9 cellular contexts compared by ENCODE assay signal in genomic region chr1:202164271-202165037, GRCh38. TPM values are rescaled to one million over a fixed set of nuclear protein-coding genes. Genes with fewer than 3 reads are reported as not detected.
DNase-seq lines count a peak whose midpoint lies in the region; ATAC-seq and TF ChIP-seq lines count a peak whose summit lies in the region.
"Had no signal": no experiment of that assay in that cellular context is flagged by ENCODE, and none has a peak within 500 bp of the region (broad histone marks: within the 10 kb centered on the region; RNA-seq: fewer than 3 reads in every experiment).

No MANE protein-coding gene starts in this region.

- peak overlapping the region; percentile 8 for H3K27ac Mint-ChIP-seq in memory B cell

- H3K4me1 Mint-ChIP-seq in memory B cell: peaks cover 43% of the 10 kb centered on the region

- H3K4me3 Mint-ChIP-seq in memory B cell: peak overlapping the region; percentile 64

- H3K27me3 ChIP-seq in body of pancreas (no peaks in the 10 kb centered on the region), uterus (no peaks in the 10 kb centered on the region)

- H3K36me3 ChIP-seq in body of pancreas (replicated peaks in 1 of 2; ENCODE audit: insufficient read depth in 1 of 2, low read depth in 2 of 2) (no peaks in the 10 kb centered on the region), uterus (no peaks in the 10 kb centered on the region)
- H3K36me3 ChIP-seq: lower lobe of right lung had no signal

- no peak overlapping the region for H3K4me3 ChIP-seq in GM12865 (ENCODE audit: low read depth, low read length)
- no peak overlapping the region for H3K4me3 ChIP-seq in body of pancreas
- no peak overlapping the region for H3K4me3 ChIP-seq in uterus
- H3K4me3 ChIP-seq: lower lobe of right lung had no signal

- TF ChIP-seq CTCF in GM12865 (IDR thresholded peaks at IDR 0.05; ENCODE audit: insufficient read depth, low read depth, low read length, missing control alignments) (no peak), body of pancreas (IDR thresholded peaks at IDR 0.05) (no peak), uterus (IDR thresholded peaks at IDR 0.05) (no peak)

- H3K9me3 ChIP-seq in body of pancreas: no peaks in the 10 kb centered on the region
- H3K9me3 ChIP-seq in uterus: no peaks in the 10 kb centered on the region
- H3K9me3 ChIP-seq: lower lobe of right lung had no signal

- DNase-seq in GM12865 (ENCODE audit: low read depth) (peak; percentile 78), memory B cell (ENCODE audit: low spot score in 2 of 2) (peak; percentile 81), body of pancreas (no peak), uterus (no peak), NCI-H1105 (lab: John Stamatoyannopoulos, UW) (no peak), cerebellar nuclear complex (lab: John Stamatoyannopoulos, UW) (no peak)
- DNase-seq: lower lobe of right lung had no signal

- H3K27ac ChIP-seq in body of pancreas (no peak overlapping the region), uterus (no peak overlapping the region)

- no peaks in the 10 kb centered on the region for H3K36me3 Mint-ChIP-seq in memory B cell

- H3K4me1 ChIP-seq in body of pancreas: no peaks in the 10 kb centered on the region
- H3K4me1 ChIP-seq in uterus: no peaks in the 10 kb centered on the region

- intact Hi-C loops in body of pancreas (cut with DNase I): no loop called here
- intact Hi-C loops in uterus (cut with DNase I; ENCODE audit: low total_unique reads): no loop called here

- WGBS in body of pancreas, 2 donors: 58 to 60% methylated on average over 8 to 11 of the region's 11 CpGs

- H3K9me3 Mint-ChIP-seq in memory B cell: no peaks in the 10 kb centered on the region

- no peaks in the 10 kb centered on the region for H3K27me3 Mint-ChIP-seq in memory B cell

- ATAC-seq in HG02840 (IDR thresholded peaks at IDR 0.05; ENCODE audit: low FRiP score, unreplicated experiment): peak; percentile 47
- ATAC-seq in activated CD4-positive, CD25-positive, alpha-beta regulatory T cell treated with anti-CD3 and anti-CD28 coated beads, Interleukin-2, amount 50 U/mL, for 24 hours: peak; percentile 48 to 53
- ATAC-seq in memory B cell (ENCODE audit: low read depth): peak; percentile 89
- no peak for ATAC-seq in body of pancreas

- TF ChIP-seq POLR2A in body of pancreas (IDR thresholded peaks at IDR 0.05): no peak
- no peak for TF ChIP-seq POLR2A in uterus (IDR thresholded peaks at IDR 0.05)

RNA-seq across cellular contexts. Expression of gene PTPN7, which starts 4.1 kb away (rescaled TPM):
- total RNA-seq in body of pancreas (1 to 10 TPM; 1.6 to 3.6 TPM), uterus (1 to 10 TPM in 2 of 4 donors, under 1 TPM in 1, not detected in 1; 0.79 to 8.5 (median 1.8) TPM)

RNA-seq across cellular contexts. Expression of gene ARL8A, which starts 19.9 kb away (rescaled TPM):
- 10 to 100 TPM; 18.1 to 21.0 TPM for total RNA-seq in body of pancreas
- 10 to 100 TPM in 3 of 4 donors, 1 to 10 TPM in 1; 4.6 to 86.2 (median 18.7) TPM for total RNA-seq in uterus

RNA-seq across cellular contexts. Expression of gene LGR6, which starts 29.1 kb away (rescaled TPM):
- total RNA-seq in body of pancreas (under 1 TPM in 1 of 2 donors, not detected in 1; 0.52 TPM), uterus (1 to 10 TPM in 3 of 4 donors, not detected in 1; 3.5 to 7.2 (median 4.0) TPM)

RNA-seq across cellular contexts. Expression of gene GPR37L1, which starts 41.7 kb away (rescaled TPM):
- total RNA-seq in body of pancreas: not detected
- total RNA-seq in uterus: under 1 TPM in 2 of 4 donors, not detected in 2; 0.09 to 0.21 TPM

Comparison
In these comparisons a context has a peak if more than half of its experiments do, and no peak if none do; other contexts are left out.
1. DNase-seq: peak in GM12865 (single experiment) and memory B cell (2 of 2); none in body of pancreas (0 of 4), uterus (0 of 2), NCI-H1105 (single experiment) and cerebellar nuclear complex (0 of 2).